Comparison of ENCODE assay signal across 10 cellular contexts in the genomic region with DNA sequence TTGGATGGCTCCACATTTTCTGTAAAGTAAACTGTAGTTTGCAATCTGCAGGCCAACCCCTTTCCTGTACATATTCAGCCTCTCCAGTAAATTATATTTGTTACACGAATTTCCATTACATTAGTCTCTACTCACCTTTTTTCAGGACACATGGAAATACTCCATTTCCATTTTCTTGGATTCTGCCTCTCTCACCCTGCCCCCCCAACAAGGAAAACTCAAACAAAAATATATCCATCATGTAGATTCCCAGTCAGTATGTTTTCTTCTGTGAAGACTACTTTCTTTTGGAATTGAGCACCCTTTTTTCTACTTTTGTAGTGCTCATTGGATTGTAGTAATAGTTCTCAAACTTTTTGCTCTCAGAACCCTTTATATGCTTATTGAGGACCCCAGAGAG. TPM values are rescaled to one million over a fixed set of nuclear protein-coding genes. Genes with fewer than 3 reads are reported as not detected.
DNase-seq lines count a peak whose midpoint lies in the region; ATAC-seq, FAIRE-seq and TF ChIP-seq lines count a peak whose summit lies in the region.
"Had no signal": no experiment of that assay in that cellular context is flagged by ENCODE, and none has a peak within 500 bp of the region (broad histone marks: within the 10 kb centered on the region; RNA-seq: fewer than 3 reads in every experiment).

No MANE protein-coding gene starts in this region.

- TF ChIP-seq CTCF in kidney (IDR thresholded peaks at IDR 0.05; ENCODE audit: borderline replicate concordance, extremely low read depth, insufficient read depth), result no peak

- ATAC-seq in activated T-cell treated with anti-CD3 and anti-CD28 coated beads, Interleukin-2, amount 50 U/mL, for 4 hours, result no peak
- no peak for ATAC-seq in HG03469 (IDR thresholded peaks at IDR 0.05; ENCODE audit: unreplicated experiment)

- H3K27me3 ChIP-seq in subcutaneous abdominal adipose tissue (ENCODE audit: control insufficient read depth in 5 of 5, insufficient read depth in 4 of 5, low read length in 5 of 5), result no peaks in the 10 kb centered on the region

- H3K36me3 ChIP-seq in kidney (ENCODE audit: control insufficient read depth in 1 of 2, insufficient read depth in 2 of 2, low read length in 2 of 2), result no peaks in the 10 kb centered on the region
- no peaks in the 10 kb centered on the region for H3K36me3 ChIP-seq in subcutaneous abdominal adipose tissue (ENCODE audit: control insufficient read depth in 5 of 5, insufficient read depth in 5 of 5, low read length in 5 of 5)

- peak overlapping the region; percentile 94 for H3K4me3 Mint-ChIP-seq in activated T-cell treated with anti-CD3 and anti-CD28 coated beads, Interleukin-2, amount 50 U/mL, for 4 hours
- peak overlapping the region; percentile 93 for H3K4me3 Mint-ChIP-seq in activated naive CD8-positive, alpha-beta T cell treated with anti-CD3 and anti-CD28 coated beads for 36 hours

- no peak for FAIRE-seq in kidney (lab: Jason Lieb, UNC)

- no peak for DNase-seq in activated T-cell treated with anti-CD3 and anti-CD28 coated beads, Interleukin-2, amount 50 U/mL, for 4 hours
- DNase-seq in activated T-cell treated with anti-CD3 and anti-CD28 coated beads, Interleukin-2, amount 50 U/mL, for 1 hour, result no peak
- no peak for DNase-seq in activated naive CD8-positive, alpha-beta T cell treated with anti-CD3 and anti-CD28 coated beads for 36 hours
- DNase-seq in kidney (no peak), putamen (ENCODE audit: low spot score) (no peak)
- DNase-seq in activated CD4-positive, CD25-positive, alpha-beta regulatory T cell (lab: John Stamatoyannopoulos, UW), result no peak
- DNase-seq: activated CD4-positive, alpha-beta T cell treated with anti-CD3 and anti-CD28 coated beads, Interleukin-2, amount 50 U/mL, for 1 hour had no signal

- H3K4me3 ChIP-seq in kidney (ENCODE audit: low read length in 2 of 2) (peak overlapping the region; percentile 85 to 92), subcutaneous abdominal adipose tissue (ENCODE audit: low read depth in 1 of 5, low read length in 5 of 5) (peak overlapping the region in 4 of 5 donors; percentile 91 to 98 (median 97))

- H3K9ac ChIP-seq in kidney (ENCODE audit: low read length in 2 of 2) (no peak overlapping the region), subcutaneous abdominal adipose tissue (ENCODE audit: low read length in 5 of 5) (peak overlapping the region; percentile 51 to 98 (median 94))

- H3K36me3 Mint-ChIP-seq in activated T-cell treated with anti-CD3 and anti-CD28 coated beads, Interleukin-2, amount 50 U/mL, for 4 hours (ENCODE audit: insufficient read depth), result peaks cover 2% of the 10 kb centered on the region
- peaks cover 9% of the 10 kb centered on the region for H3K36me3 Mint-ChIP-seq in activated naive CD8-positive, alpha-beta T cell treated with anti-CD3 and anti-CD28 coated beads for 36 hours

- intact Hi-C loops in kidney (cut with DNase I), result no loop called here

- H3K27ac ChIP-seq in kidney (ENCODE audit: low read depth in 2 of 2, low read length in 2 of 2), result no peak overlapping the region
- no peak overlapping the region for H3K27ac ChIP-seq in subcutaneous abdominal adipose tissue (ENCODE audit: low read depth, low read length)

- no peak overlapping the region for H3K27ac Mint-ChIP-seq in activated naive CD8-positive, alpha-beta T cell treated with anti-CD3 and anti-CD28 coated beads for 36 hours

- H3K27me3 Mint-ChIP-seq in activated T-cell treated with anti-CD3 and anti-CD28 coated beads, Interleukin-2, amount 50 U/mL, for 4 hours (ENCODE audit: low read depth), result no peaks in the 10 kb centered on the region
- H3K27me3 Mint-ChIP-seq in activated naive CD8-positive, alpha-beta T cell treated with anti-CD3 and anti-CD28 coated beads for 36 hours, result no peaks in the 10 kb centered on the region

- H3K9me3 ChIP-seq in kidney (ENCODE audit: control insufficient read depth in 1 of 2, low read length in 2 of 2) (no peaks in the 10 kb centered on the region), subcutaneous abdominal adipose tissue (ENCODE audit: control insufficient read depth in 5 of 5, low read length in 5 of 5) (no peaks in the 10 kb centered on the region)

- H3K4me1 ChIP-seq in kidney (ENCODE audit: control insufficient read depth in 1 of 2, insufficient read depth in 1 of 2, low read depth in 1 of 2, low read length in 2 of 2) (peaks cover 0 to 8% of the 10 kb centered on the region in 2 donors), subcutaneous abdominal adipose tissue (ENCODE audit: control insufficient read depth in 5 of 5, insufficient read depth in 5 of 5, low read length in 5 of 5) (peaks cover 3 to 44% (median 42%) of the 10 kb centered on the region in 5 donors)

- no peaks in the 10 kb centered on the region for H3K9me3 Mint-ChIP-seq in activated T-cell treated with anti-CD3 and anti-CD28 coated beads, Interleukin-2, amount 50 U/mL, for 4 hours
- no peaks in the 10 kb centered on the region for H3K9me3 Mint-ChIP-seq in activated naive CD8-positive, alpha-beta T cell treated with anti-CD3 and anti-CD28 coated beads for 36 hours
- H3K9me3 Mint-ChIP-seq: CD14-positive monocyte had no signal

- peaks cover 47% of the 10 kb centered on the region for H3K4me1 Mint-ChIP-seq in activated T-cell treated with anti-CD3 and anti-CD28 coated beads, Interleukin-2, amount 50 U/mL, for 4 hours (ENCODE audit: low read depth)
- H3K4me1 Mint-ChIP-seq in activated naive CD8-positive, alpha-beta T cell treated with anti-CD3 and anti-CD28 coated beads for 36 hours, result peaks cover 34% of the 10 kb centered on the region

RNA-seq across cellular contexts. Expression of a gene that starts 2.9 kb away (rescaled TPM):
- 10 to 100 TPM; 12.0 to 15.7 (median 13.1) TPM for total RNA-seq in activated T-cell treated with anti-CD3 and anti-CD28 coated beads, Interleukin-2, amount 50 U/mL, for 4 hours
- 10 to 100 TPM; 11.6 to 12.9 TPM for total RNA-seq in activated naive CD8-positive, alpha-beta T cell treated with anti-CD3 and anti-CD28 coated beads for 36 hours
- 16.6 TPM for total RNA-seq in kidney
- 4.5 TPM for polyA plus RNA-seq in kidney (ENCODE audit: insufficient read depth, low read depth, low replicate concordance)

Comparison
In these comparisons a context has a peak if more than half of its experiments do, and no peak if none do; other contexts are left out.
1. H3K9ac ChIP-seq: peak in subcutaneous abdominal adipose tissue (5 of 5); none in kidney (0 of 2).